ENCODE assay signal across 1 cellular context in the genomic region with DNA sequence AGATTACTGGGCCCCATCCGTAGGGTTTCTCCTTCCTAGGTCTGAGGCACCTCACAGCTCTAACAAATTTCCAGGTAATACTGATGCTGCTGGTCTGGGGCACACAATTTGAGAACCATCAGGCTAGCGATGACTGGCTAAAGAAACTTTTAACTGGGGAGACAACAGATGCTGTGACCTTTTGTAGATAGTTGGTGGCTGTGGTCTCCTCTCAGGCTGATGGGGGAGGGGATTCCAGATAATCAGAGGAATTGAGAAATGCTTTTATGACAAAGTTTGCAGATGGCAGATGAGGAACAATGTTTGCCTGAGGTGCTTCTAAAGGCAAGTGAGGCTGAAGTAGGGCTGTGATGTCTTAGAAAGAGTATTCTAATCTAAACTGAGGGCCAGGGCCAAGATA.
TF ChIP-seq lines count a peak whose summit lies in the region.

No MANE protein-coding gene starts in this region.

TF ChIP-seq in GM23338, 12 proteins besides CTCF, POLR2A, EP300 and RAD21 (continued from another document):
- no peak for TF ChIP-seq STAT1 (IDR thresholded peaks at IDR 0.05; ENCODE audit: unreplicated experiment)
- no peak for TF ChIP-seq NANOG (IDR thresholded peaks at IDR 0.05; ENCODE audit: borderline replicate concordance)
